ENCODE assay signal across 8 cellular contexts in genomic region chr6:41733349-41733706, GRCh38. TPM values are rescaled to one million over a fixed set of nuclear protein-coding genes. Genes with fewer than 3 reads are reported as not detected.
A peak's percentile ranks its signal among the peaks of the same experiment; 100 is the strongest.
DNase-seq lines count a peak whose midpoint lies in the region; ATAC-seq and TF ChIP-seq lines count a peak whose summit lies in the region.

No MANE protein-coding gene starts in this region.

- no peaks in the 10 kb centered on the region for H3K9me2 ChIP-seq in DOHH2 (replicated peaks; ENCODE audit: control insufficient read depth, low read length)
- no peaks in the 10 kb centered on the region for H3K9me2 ChIP-seq in OCI-LY7 (ENCODE audit: insufficient read depth, low read length)

- BruUV-seq in OCI-LY7 (replicated peaks; lab: Mats Ljungman, UMichigan), result no TSS peak

- DNase-seq in OCI-LY7 (ENCODE audit: low spot score), result peak; percentile 55
- no peak for DNase-seq in epithelial cell of proximal tubule (ENCODE audit: low read depth)
- peak; percentile 54 for DNase-seq in pons (ENCODE audit: low spot score)
- DNase-seq in GM20000 (ENCODE audit: low spot score), result no peak
- no peak for DNase-seq in HCEC 1CT

- TF ChIP-seq CTCF in DOHH2 (IDR thresholded peaks at IDR 0.05; ENCODE audit: low read depth, low read length, poor library complexity, severe bottlenecking) (no peak), OCI-LY7 (conservative IDR thresholded peaks at IDR 0.05; ENCODE audit: low read length) (no peak), epithelial cell of proximal tubule (conservative IDR thresholded peaks at IDR 0.05; ENCODE audit: low read depth, low read length) (no peak), GM20000 (IDR thresholded peaks at IDR 0.05; ENCODE audit: extremely low read depth, missing control alignments) (no peak)

- H3K4me1 ChIP-seq in DOHH2 (ENCODE audit: control insufficient read depth, low read length), result peaks cover 64% of the 10 kb centered on the region
- peaks cover 65% of the 10 kb centered on the region for H3K4me1 ChIP-seq in OCI-LY7 (ENCODE audit: insufficient read depth, low read length, poor library complexity, severe bottlenecking)

- intact Hi-C loops in OCI-LY7 (cut with micrococcal nuclease; ENCODE audit: unreplicated experiment), result loop anchor here (1.0 to 5.0 kb wide), 5 partner anchors 27 to 719 kb away; partner anchors contain the start of genes FOXP4, NFYA, OARD1 and TRERF1

- H3K4me2 ChIP-seq in DOHH2 (ENCODE audit: low read length) (peak overlapping the region; percentile 98), OCI-LY7 (ENCODE audit: low read length) (peak overlapping the region; percentile 97)

- H3K4me3 ChIP-seq in DOHH2 (ENCODE audit: low read length) (peak overlapping the region; percentile 96), OCI-LY7 (ENCODE audit: low read depth, low read length, poor library complexity, severe bottlenecking) (peak overlapping the region; percentile 91), epithelial cell of proximal tubule (ENCODE audit: low read depth, low read length) (peak overlapping the region; percentile 81)

- no peak overlapping the region for H2AFZ ChIP-seq in OCI-LY7 (ENCODE audit: low read length)

- no peaks in the 10 kb centered on the region for H4K20me1 ChIP-seq in DOHH2 (ENCODE audit: control insufficient read depth, insufficient read depth, low read depth, low read length)
- peaks cover 4% of the 10 kb centered on the region; the same call in 1 of the 2 replicates for H4K20me1 ChIP-seq in OCI-LY7 (ENCODE audit: insufficient read depth, low read length)

- peak overlapping the region; percentile 94 for H3K27ac ChIP-seq in DOHH2 (ENCODE audit: low read depth, low read length)
- H3K27ac ChIP-seq in OCI-LY7 (ENCODE audit: low read depth, low read length, poor library complexity, severe bottlenecking), result peak overlapping the region; percentile 94

- POLR2A ChIA-PET in OCI-LY7 (lab: Charles Lee), result interaction anchor here (0.6 to 8.3 kb wide), 12 partner anchors 10 to 1052 kb away, joined by 3 to 118 read pairs (median 4); no protein-coding TSS in a partner anchor

- H3K79me2 ChIP-seq in DOHH2 (ENCODE audit: control insufficient read depth, low read length) (peaks cover 57% of the 10 kb centered on the region), OCI-LY7 (ENCODE audit: insufficient read depth, low read depth, low read length) (peaks cover 54% of the 10 kb centered on the region)

- CTCF ChIA-PET in OCI-LY7 (lab: Charles Lee; ENCODE audit: unreplicated experiment), result interaction anchor here (0.5 to 3.0 kb wide), 8 partner anchors 9 to 162 kb away, joined by 3 to 41 read pairs (median 6); no protein-coding TSS in a partner anchor

- no peak for ATAC-seq in HG03469 (IDR thresholded peaks at IDR 0.05; ENCODE audit: unreplicated experiment)
- no peak for ATAC-seq in HG02571 (IDR thresholded peaks at IDR 0.05; ENCODE audit: unreplicated experiment)

- H3K27me3 ChIP-seq in DOHH2 (ENCODE audit: control insufficient read depth, low read length), result no peaks in the 10 kb centered on the region

- no peaks in the 10 kb centered on the region; the same call in 1 of the 2 replicates for H3F3A ChIP-seq in DOHH2 (ENCODE audit: control insufficient read depth, insufficient read depth)

- H3K9me3 ChIP-seq in DOHH2 (ENCODE audit: control insufficient read depth, insufficient read depth, low read length), result no peaks in the 10 kb centered on the region
- no peaks in the 10 kb centered on the region for H3K9me3 ChIP-seq in OCI-LY7 (ENCODE audit: low read length)

- H3K36me3 ChIP-seq in DOHH2 (ENCODE audit: control insufficient read depth, low read length), result peaks cover 38% of the 10 kb centered on the region
- H3K36me3 ChIP-seq in OCI-LY7 (ENCODE audit: insufficient read depth, low read length), result no peaks in the 10 kb centered on the region

RNA-seq across cellular contexts. Expression of gene TFEB, which starts 2.1 kb away (rescaled TPM):
- 25.3 and 36.8 TPM in 2 replicates for total RNA-seq in OCI-LY7 (2014; rRNA removed; shearing (Covaris generic))
- total RNA-seq in OCI-LY7 (2022) (48.6 and 60.0 TPM in 2 replicates), epithelial cell of proximal tubule (2.4 and 3.3 TPM in 2 replicates)

RNA-seq across cellular contexts. Expression of gene PGC, which starts 13.9 kb away (rescaled TPM):
- not detected in 2 replicates for total RNA-seq in OCI-LY7 (2014; rRNA removed; shearing (Covaris generic))
- not detected in 2 replicates for total RNA-seq in OCI-LY7 (2022)
- not detected in 2 replicates for total RNA-seq in epithelial cell of proximal tubule

RNA-seq across cellular contexts. Expression of gene FRS3, which starts 46.4 kb away (rescaled TPM):
- total RNA-seq in OCI-LY7 (2014; rRNA removed; shearing (Covaris generic)), result 5.6 and 8.2 TPM in 2 replicates
- total RNA-seq in OCI-LY7 (2022) (7.9 and 8.7 TPM in 2 replicates), epithelial cell of proximal tubule (2.0 and 6.1 TPM in 2 replicates)

RNA-seq across cellular contexts. Expression of gene PRICKLE4, which starts 47.3 kb away (rescaled TPM):
- total RNA-seq in OCI-LY7 (2014; rRNA removed; shearing (Covaris generic)), result 0.93 and 1.8 TPM in 2 replicates
- 1.2 and 2.6 TPM in 2 replicates for total RNA-seq in OCI-LY7 (2022)
- 2.2 TPM in 1 of 2 replicates, not detected in the other for total RNA-seq in epithelial cell of proximal tubule

RNA-seq across cellular contexts. Expression of gene TOMM6, which starts 54.2 kb away (rescaled TPM):
- 84.9 and 131 TPM in 2 replicates for total RNA-seq in OCI-LY7 (2014; rRNA removed; shearing (Covaris generic))
- total RNA-seq in OCI-LY7 (2022) (213 and 277 TPM in 2 replicates), epithelial cell of proximal tubule (224 and 302 TPM in 2 replicates)

Comparison
In these comparisons a context has a peak if more than half of its experiments do, and no peak if none do; other contexts are left out.
1. DNase-seq: peak in OCI-LY7 (single experiment) and pons (single experiment); none in epithelial cell of proximal tubule (single experiment), GM20000 (single experiment) and HCEC 1CT (single experiment).
2. Peak in every context shown above with its lines, with median percentiles within 50 percentile points of each other: H3K4me3 ChIP-seq.